Comparison of ENCODE assay signal across 8 cellular contexts in the genomic region with DNA sequence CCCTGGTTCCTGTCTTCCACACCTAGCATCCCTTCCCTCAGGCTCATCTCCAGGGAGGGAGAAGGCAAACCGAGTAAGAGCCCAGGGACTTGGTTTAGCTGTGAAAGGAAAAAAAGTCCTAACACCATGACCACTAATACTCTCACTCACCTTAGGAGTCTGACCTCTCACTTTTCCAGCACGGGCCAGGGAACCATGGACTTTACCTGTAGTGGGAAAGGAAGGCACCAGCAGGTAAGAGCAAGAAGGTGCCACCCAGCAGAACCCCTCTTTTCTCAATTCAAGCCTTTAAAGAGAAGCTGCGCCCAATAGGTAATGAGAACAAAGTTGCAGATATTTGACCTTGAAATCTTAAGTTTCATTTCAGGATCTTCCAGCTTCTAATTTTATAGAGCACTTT. TPM values are rescaled to one million over a fixed set of nuclear protein-coding genes. Genes with fewer than 3 reads are reported as not detected.
DNase-seq lines count a peak whose midpoint lies in the region; ATAC-seq and TF ChIP-seq lines count a peak whose summit lies in the region.

No MANE protein-coding gene starts in this region.

- H3K27ac ChIP-seq in KOPT-K1 (ENCODE audit: low read depth, low read length, poor library complexity, severe bottlenecking) (peak overlapping the region; percentile 80), coronary artery (no peak overlapping the region), neuronal stem cell (replicated peaks; ENCODE audit: low read length) (no peak overlapping the region)

- H3K9me3 ChIP-seq in BE2C (no peaks in the 10 kb centered on the region), KOPT-K1 (ENCODE audit: insufficient read depth, low read length, poor library complexity, severe bottlenecking) (no peaks in the 10 kb centered on the region), neuronal stem cell (replicated peaks in 1 of 2; ENCODE audit: control insufficient read depth in 2 of 2, insufficient read depth in 1 of 2, low read depth in 1 of 2, low read length in 2 of 2) (no peaks in the 10 kb centered on the region)

- H3K4me1 Mint-ChIP-seq in natural killer cell treated with Interleukin-12 subunit alpha and Interleukin-12 subunit beta and Interleukin-15 and Interleukin-18, amount 100 ng/mL, for 72 hours (ENCODE audit: low read depth in 2 of 2), result peaks cover 32 to 44% of the 10 kb centered on the region in 2 donors

- WGBS in neuronal stem cell (ENCODE audit: extremely low coverage in 2 of 2, insufficient read length in 2 of 2, insufficient replicate concordance in 1 of 2), 2 donors, result no CpG with 5 or more reads among the region's 3 CpGs

- no peak overlapping the region for H2BK120ac ChIP-seq in neuronal stem cell (ENCODE audit: low read depth, low read length)

- peaks cover 17% of the 10 kb centered on the region for H3K36me3 Mint-ChIP-seq in natural killer cell treated with Interleukin-12 subunit alpha and Interleukin-12 subunit beta and Interleukin-15 and Interleukin-18, amount 100 ng/mL, for 72 hours

- ATAC-seq in natural killer cell treated with Interleukin-12 subunit alpha and Interleukin-12 subunit beta and Interleukin-15 and Interleukin-18, amount 100 ng/mL, for 72 hours, result no peak
- ATAC-seq in HG02870 (IDR thresholded peaks at IDR 0.05; ENCODE audit: unreplicated experiment), result no peak

- no peak overlapping the region for H2AFZ ChIP-seq in neuronal stem cell (ENCODE audit: low read length)

- H3K27ac Mint-ChIP-seq in natural killer cell treated with Interleukin-12 subunit alpha and Interleukin-12 subunit beta and Interleukin-15 and Interleukin-18, amount 100 ng/mL, for 72 hours, result peak overlapping the region; percentile 95 to 100

- H3K4me3 ChIP-seq in BE2C (ENCODE audit: low read depth, low read length) (peak overlapping the region; percentile 88), coronary artery (peak overlapping the region; percentile 77), neuronal stem cell (ENCODE audit: low read length in 2 of 2) (peak overlapping the region in 1 of 2 donors; percentile 73)

- no peak overlapping the region for H3K14ac ChIP-seq in neuronal stem cell (ENCODE audit: low read length)

- no peak overlapping the region for H3K23ac ChIP-seq in neuronal stem cell (ENCODE audit: low read depth, low read length, poor library complexity)

- no peak overlapping the region for H3K9ac ChIP-seq in neuronal stem cell (ENCODE audit: low read depth, low read length, poor library complexity)

- H4K8ac ChIP-seq in neuronal stem cell (ENCODE audit: low read depth, low read length), result no peak overlapping the region

- no peak overlapping the region for H3K4me2 ChIP-seq in neuronal stem cell (ENCODE audit: insufficient read depth, low read length, poor library complexity, severe bottlenecking)

- no peak overlapping the region for H3K4ac ChIP-seq in neuronal stem cell (ENCODE audit: low read length)

- H3K4me3 Mint-ChIP-seq in natural killer cell treated with Interleukin-12 subunit alpha and Interleukin-12 subunit beta and Interleukin-15 and Interleukin-18, amount 100 ng/mL, for 72 hours, result peak overlapping the region; percentile 100

- H2BK15ac ChIP-seq in neuronal stem cell (ENCODE audit: low read length), result no peak overlapping the region

- no peak overlapping the region for H2BK12ac ChIP-seq in neuronal stem cell (ENCODE audit: low read length)

- TF ChIP-seq CTCF in BE2C (IDR thresholded peaks at IDR 0.05; ENCODE audit: low read depth, low read length) (no peak), coronary artery (IDR thresholded peaks at IDR 0.05) (no peak)

- H3K27me3 ChIP-seq in BE2C, result no peaks in the 10 kb centered on the region
- H3K27me3 ChIP-seq in neuronal stem cell (ENCODE audit: control insufficient read depth in 3 of 3, insufficient read depth in 3 of 3, low read depth in 1 of 3, low read length in 3 of 3), result no peaks in the 10 kb centered on the region

- H3K9me3 Mint-ChIP-seq in natural killer cell treated with Interleukin-12 subunit alpha and Interleukin-12 subunit beta and Interleukin-15 and Interleukin-18, amount 100 ng/mL, for 72 hours, result no peaks in the 10 kb centered on the region

- H3K18ac ChIP-seq in neuronal stem cell (ENCODE audit: low read length), result no peak overlapping the region

- DNase-seq in BE2C (no peak), coronary artery (ENCODE audit: low spot score) (no peak), neuronal stem cell (ENCODE audit: low spot score) (no peak), SHP77 treated with DMSO at 0.1 percent for 48 hours (lab: John Stamatoyannopoulos, UW) (no peak)
- no peak for DNase-seq in natural killer cell treated with Interleukin-12 subunit alpha and Interleukin-12 subunit beta and Interleukin-15 and Interleukin-18, amount 100 ng/mL, for 72 hours (ENCODE audit: low spot score)
- DNase-seq in activated CD4-positive, alpha-beta T cell treated with anti-CD3 and anti-CD28 coated beads, Interleukin-2, amount 50 U/mL, for 1 hour, result no peak

- H2AK5ac ChIP-seq in neuronal stem cell (ENCODE audit: low read depth, low read length), result no peak overlapping the region

- H2BK5ac ChIP-seq in neuronal stem cell (ENCODE audit: low read length), result no peak overlapping the region

- peaks cover 12% of the 10 kb centered on the region for H3K79me1 ChIP-seq in neuronal stem cell (ENCODE audit: low read depth, low read length)

- H3K4me1 ChIP-seq in BE2C, result no peaks in the 10 kb centered on the region
- peaks cover 6 to 14% of the 10 kb centered on the region in 2 donors for H3K4me1 ChIP-seq in neuronal stem cell (ENCODE audit: control insufficient read depth in 2 of 2, insufficient read depth in 1 of 2, low read depth in 1 of 2, low read length in 2 of 2)

- no peaks in the 10 kb centered on the region for H3K27me3 Mint-ChIP-seq in natural killer cell treated with Interleukin-12 subunit alpha and Interleukin-12 subunit beta and Interleukin-15 and Interleukin-18, amount 100 ng/mL, for 72 hours

- H4K91ac ChIP-seq in neuronal stem cell (ENCODE audit: low read depth, low read length, poor library complexity), result no peak overlapping the region

- H3K36me3 ChIP-seq in BE2C (peaks cover 16% of the 10 kb centered on the region), KOPT-K1 (ENCODE audit: insufficient read depth, low read length) (peaks cover 61% of the 10 kb centered on the region), neuronal stem cell (replicated peaks in 1 of 2; ENCODE audit: control insufficient read depth in 2 of 2, insufficient read depth in 2 of 2, low read length in 2 of 2) (peaks cover 23 to 64% of the 10 kb centered on the region in 2 donors)

RNA-seq across cellular contexts. Expression of a gene that starts 1.1 kb away (rescaled TPM):
- 1,521 TPM for polyA plus RNA-seq in BE2C (2012; ENCODE audit: insufficient read depth, insufficient read length, low read depth)
- 100 to 1,000 TPM; 681 to 986 TPM for total RNA-seq in natural killer cell treated with Interleukin-12 subunit alpha and Interleukin-12 subunit beta and Interleukin-15 and Interleukin-18, amount 100 ng/mL, for 72 hours
- polyA plus RNA-seq in neuronal stem cell (2013, experiment 1 of 2), result 1,200 TPM
- 1,182 TPM for polyA plus RNA-seq in neuronal stem cell (2013, experiment 2 of 2)

RNA-seq across cellular contexts. Expression of a gene that starts 1.3 kb away (rescaled TPM):
- polyA plus RNA-seq in BE2C (2012; ENCODE audit: insufficient read depth, insufficient read length, low read depth), result 53.6 TPM
- total RNA-seq in natural killer cell treated with Interleukin-12 subunit alpha and Interleukin-12 subunit beta and Interleukin-15 and Interleukin-18, amount 100 ng/mL, for 72 hours, result 10 to 100 TPM; 77.8 to 80.4 TPM
- 26.4 TPM for polyA plus RNA-seq in neuronal stem cell (2013, experiment 1 of 2)
- 23.8 TPM for polyA plus RNA-seq in neuronal stem cell (2013, experiment 2 of 2)

RNA-seq across cellular contexts. Expression of a gene that starts 3.3 kb away (rescaled TPM):
- 201 TPM for polyA plus RNA-seq in BE2C (2012; ENCODE audit: insufficient read depth, insufficient read length, low read depth)
- total RNA-seq in natural killer cell treated with Interleukin-12 subunit alpha and Interleukin-12 subunit beta and Interleukin-15 and Interleukin-18, amount 100 ng/mL, for 72 hours, result 10 to 100 TPM in 1 of 2 donors, 1 to 10 TPM in 1; 9.8 to 23.7 TPM
- polyA plus RNA-seq in neuronal stem cell (2013, experiment 1 of 2), result 3.3 TPM
- polyA plus RNA-seq in neuronal stem cell (2013, experiment 2 of 2), result 3.4 TPM

RNA-seq across cellular contexts. Expression of a gene that starts 9.2 kb away (rescaled TPM):
- polyA plus RNA-seq in BE2C (2012; ENCODE audit: insufficient read depth, insufficient read length, low read depth), result 22.5 TPM
- total RNA-seq in natural killer cell treated with Interleukin-12 subunit alpha and Interleukin-12 subunit beta and Interleukin-15 and Interleukin-18, amount 100 ng/mL, for 72 hours, result 10 to 100 TPM; 18.6 to 30.7 TPM
- 50.3 TPM for polyA plus RNA-seq in neuronal stem cell (2013, experiment 1 of 2)
- 46.9 TPM for polyA plus RNA-seq in neuronal stem cell (2013, experiment 2 of 2)

RNA-seq across cellular contexts. Expression of a gene that starts 13.5 kb away (rescaled TPM):
- 52.2 TPM for polyA plus RNA-seq in BE2C (2012; ENCODE audit: insufficient read depth, insufficient read length, low read depth)
- total RNA-seq in natural killer cell treated with Interleukin-12 subunit alpha and Interleukin-12 subunit beta and Interleukin-15 and Interleukin-18, amount 100 ng/mL, for 72 hours, result 10 to 100 TPM; 78.8 to 80.1 TPM
- 16.9 TPM for polyA plus RNA-seq in neuronal stem cell (2013, experiment 1 of 2)
- 16.0 TPM for polyA plus RNA-seq in neuronal stem cell (2013, experiment 2 of 2)
